8 cellular contexts compared by ENCODE assay signal in the genomic region with DNA sequence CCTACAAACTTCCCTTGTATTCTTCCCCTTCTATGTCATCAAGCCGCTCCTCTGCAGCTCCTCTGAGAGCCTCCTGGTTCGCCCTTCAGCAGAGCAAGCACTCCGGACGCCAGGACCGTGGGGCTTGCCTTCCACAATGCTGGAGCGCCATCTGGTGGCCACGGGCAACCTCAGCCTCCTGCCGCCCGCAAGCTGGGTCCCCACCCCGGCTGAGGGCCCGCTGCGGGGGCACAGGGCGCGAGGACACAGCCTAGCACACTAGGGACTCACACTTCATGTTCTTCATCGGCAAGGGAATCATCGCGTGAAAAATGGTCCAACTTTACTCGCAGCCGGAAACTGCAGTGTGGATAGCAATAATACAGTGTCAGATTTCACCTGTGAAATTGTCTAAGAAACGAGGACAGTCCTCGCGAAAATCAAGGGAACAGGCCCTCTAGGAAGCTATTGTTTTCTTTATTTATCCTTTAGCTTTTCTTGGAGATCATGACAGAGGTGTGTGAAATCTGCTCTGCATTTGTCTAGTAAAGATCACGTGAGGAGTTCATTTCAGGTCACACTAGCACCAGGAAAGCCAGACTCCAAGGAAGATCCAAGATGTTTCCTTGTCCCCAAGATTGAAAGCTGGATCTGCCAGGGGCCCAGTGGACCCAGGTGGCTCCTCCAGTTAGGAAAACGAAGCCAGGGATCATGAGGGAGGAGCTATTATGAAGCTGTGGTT. TPM values are rescaled to one million over a fixed set of nuclear protein-coding genes. Genes with fewer than 3 reads are reported as not detected.
DNase-seq lines count a peak whose midpoint lies in the region; ATAC-seq and TF ChIP-seq lines count a peak whose summit lies in the region.

No MANE protein-coding gene starts in this region.

- TF ChIP-seq CTCF in retinal pigment epithelial cell (conservative IDR thresholded peaks at IDR 0.05; ENCODE audit: low read depth, low read length): peak; percentile 90

- no peaks in the 10 kb centered on the region for H3K9me3 ChIP-seq in right cardiac atrium (ENCODE audit: control insufficient read depth, low read length)

- no peak overlapping the region for H3K4me3 ChIP-seq in right cardiac atrium (ENCODE audit: low read length)
- H3K4me3 ChIP-seq in retinal pigment epithelial cell (ENCODE audit: low read length): no peak overlapping the region

- DNase-seq in GM03348 (ENCODE audit: low spot score) (peak; percentile 98), NCI-H146 (lab: John Stamatoyannopoulos, UW) (peak; percentile 89), T-helper 2 cell (peak; percentile 52 to 83 (median 77)), amygdala (lab: John Stamatoyannopoulos, UW) (peak; percentile 33 to 90 (median 69)), right cardiac atrium (peak; percentile 92 to 96 (median 96)), retinal pigment epithelial cell (ENCODE audit: low read depth) (peak; percentile 56)

- intact Hi-C loops in right cardiac atrium (cut with DNase I): loop anchor here in 3 of 4 donors (2.0 to 10.0 kb wide), 4 partner anchors 60 to 447 kb away; no protein-coding TSS in a partner anchor

- no peak overlapping the region for H3K27ac ChIP-seq in right cardiac atrium (ENCODE audit: low read length)

- WGBS in right cardiac atrium: 8% methylated on average over 24 of the region's 24 CpGs

- ATAC-seq in HG02571 (IDR thresholded peaks at IDR 0.05; ENCODE audit: unreplicated experiment) (peak; percentile 73), right cardiac atrium (peak; percentile 88 to 91), HG02840 (IDR thresholded peaks at IDR 0.05; ENCODE audit: low FRiP score, unreplicated experiment) (no peak)

- H3K27me3 ChIP-seq in right cardiac atrium (ENCODE audit: control insufficient read depth, insufficient read depth): no peaks in the 10 kb centered on the region

- H3K4me1 ChIP-seq in right cardiac atrium (ENCODE audit: control insufficient read depth, insufficient read depth, low read length): no peaks in the 10 kb centered on the region

RNA-seq across cellular contexts. Expression of gene PRLH, which starts 5.8 kb away (rescaled TPM):
- total RNA-seq in right cardiac atrium: not detected
- not detected for polyA plus RNA-seq in right cardiac atrium

RNA-seq across cellular contexts. Expression of gene RAB17, which starts 18.4 kb away (rescaled TPM):
- 1 to 10 TPM in 3 of 4 donors, under 1 TPM in 1; 0.74 to 2.8 (median 1.9) TPM for total RNA-seq in right cardiac atrium
- polyA plus RNA-seq in right cardiac atrium: 2.1 TPM

RNA-seq across cellular contexts. Expression of gene LRRFIP1, which starts 55.2 kb away (rescaled TPM):
- total RNA-seq in right cardiac atrium: 100 to 1,000 TPM in 1 of 4 donors, 10 to 100 TPM in 3; 85.6 to 106 (median 87.8) TPM
- polyA plus RNA-seq in right cardiac atrium: 61.9 TPM
